ENCODE assay signal across 12 cellular contexts in genomic region chr12:50933459-50934124, GRCh38. TPM values are rescaled to one million over a fixed set of nuclear protein-coding genes. Genes with fewer than 3 reads are reported as not detected.
DNase-seq lines count a peak whose midpoint lies in the region; ATAC-seq and TF ChIP-seq lines count a peak whose summit lies in the region.
"Had no signal": no experiment of that assay in that cellular context is flagged by ENCODE, and none has a peak within 500 bp of the region (broad histone marks: within the 10 kb centered on the region; RNA-seq: fewer than 3 reads in every experiment).

No MANE protein-coding gene starts in this region.

- H3K4me1 Mint-ChIP-seq in activated CD8-positive, alpha-beta memory T cell treated with anti-CD3 and anti-CD28 coated beads, Interleukin-2, amount 10 ng/mL, durations not matched to agents 7 days and 5 days, result peaks cover 3% of the 10 kb centered on the region

- no peak for TF ChIP-seq EP300 in upper lobe of left lung (IDR thresholded peaks at IDR 0.05)

- H3K4me3 Mint-ChIP-seq in activated CD8-positive, alpha-beta memory T cell treated with anti-CD3 and anti-CD28 coated beads, Interleukin-2, amount 10 ng/mL, durations not matched to agents 7 days and 5 days, result no peak overlapping the region

- H3K4me1 ChIP-seq in mucosa of descending colon (ENCODE audit: low read depth) (peaks cover 49% of the 10 kb centered on the region), upper lobe of left lung (peaks cover 19 to 78% (median 48%) of the 10 kb centered on the region in 4 donors)

- intact Hi-C loops in Right ventricle myocardium inferior (cut with DNase I), result no loop called here
- intact Hi-C loops in cardiac septum (cut with DNase I), result no loop called here
- intact Hi-C loops in mucosa of descending colon (cut with DNase I, micrococcal nuclease), result loop anchor here in 1 of 2 donors (10.0 kb wide), 1 partner anchor 51 kb away; no protein-coding TSS in a partner anchor

- H3K36me3 Mint-ChIP-seq in activated CD8-positive, alpha-beta memory T cell treated with anti-CD3 and anti-CD28 coated beads, Interleukin-2, amount 10 ng/mL, durations not matched to agents 7 days and 5 days, result peaks cover 17% of the 10 kb centered on the region

- peak overlapping the region; percentile 12 for H3K27ac ChIP-seq in caudate nucleus (ENCODE audit: low read depth, low read length)
- H3K27ac ChIP-seq in upper lobe of left lung, result peak overlapping the region; percentile 63 to 79 (median 76)
- H3K27ac ChIP-seq: parathyroid adenoma had no signal

- TF ChIP-seq CTCF in mucosa of descending colon (IDR thresholded peaks at IDR 0.05), result no peak
- TF ChIP-seq CTCF in upper lobe of left lung (IDR thresholded peaks at IDR 0.05), result no peak

- H3K9me3 Mint-ChIP-seq in activated CD8-positive, alpha-beta memory T cell treated with anti-CD3 and anti-CD28 coated beads, Interleukin-2, amount 10 ng/mL, durations not matched to agents 7 days and 5 days (ENCODE audit: low read depth), result peaks cover 7% of the 10 kb centered on the region

- WGBS in upper lobe of left lung, 2 donors, result 80 to 88% methylated on average over 2 of the region's 2 CpGs

- no peaks in the 10 kb centered on the region for H3K27me3 Mint-ChIP-seq in activated CD8-positive, alpha-beta memory T cell treated with anti-CD3 and anti-CD28 coated beads, Interleukin-2, amount 10 ng/mL, durations not matched to agents 7 days and 5 days

- H3K27me3 ChIP-seq in upper lobe of left lung, result no peaks in the 10 kb centered on the region

- TF ChIP-seq POLR2A in upper lobe of left lung (IDR thresholded peaks at IDR 0.05), result no peak

- CTCF ChIA-PET in activated CD8-positive, alpha-beta memory T cell treated with anti-CD3 and anti-CD28 coated beads, Interleukin-2, amount 10 ng/mL, durations not matched to agents 7 days and 5 days (lab: Charles Lee), result no interaction called here

- no peak overlapping the region for H3K27ac Mint-ChIP-seq in activated CD8-positive, alpha-beta memory T cell treated with anti-CD3 and anti-CD28 coated beads, Interleukin-2, amount 10 ng/mL, durations not matched to agents 7 days and 5 days

- H3K36me3 ChIP-seq in mucosa of descending colon (ENCODE audit: low read depth) (no peaks in the 10 kb centered on the region), upper lobe of left lung (peaks cover 7 to 21% (median 16%) of the 10 kb centered on the region in 4 donors)

- no peak overlapping the region for H3K4me3 ChIP-seq in mucosa of descending colon
- no peak overlapping the region for H3K4me3 ChIP-seq in upper lobe of left lung

- ATAC-seq in Right ventricle myocardium inferior (peak; percentile 14), mucosa of descending colon (peak; percentile 15), upper lobe of left lung (ENCODE audit: low FRiP score in 2 of 2) (no peak), HG02642 (IDR thresholded peaks at IDR 0.05; ENCODE audit: poor library complexity, unreplicated experiment) (no peak)
- ATAC-seq in activated CD8-positive, alpha-beta memory T cell treated with anti-CD3 and anti-CD28 coated beads, Interleukin-2, amount 10 ng/mL, durations not matched to agents 7 days and 5 days, result no peak

- DNase-seq in Right ventricle myocardium inferior (ENCODE audit: missing footprints), result no peak
- DNase-seq in cardiac septum (ENCODE audit: low spot score), result no peak
- DNase-seq in caudate nucleus (lab: John Stamatoyannopoulos, UW), result no peak
- no peak for DNase-seq in mucosa of descending colon
- no peak for DNase-seq in upper lobe of left lung
- DNase-seq in activated CD8-positive, alpha-beta memory T cell treated with anti-CD3 and anti-CD28 coated beads, Interleukin-2, amount 10 ng/mL, durations not matched to agents 7 days and 5 days, result no peak
- DNase-seq in NCI-H524 treated with DMSO at 0.1 percent for 48 hours (lab: John Stamatoyannopoulos, UW), result no peak
- DNase-seq: hippocampal formation, NCI-H1436 treated with DMSO at 0.1 percent for 48 hours, SHP77 treated with DMSO at 0.1 percent for 48 hours had no signal

- H3K9me3 ChIP-seq in mucosa of descending colon, result peaks cover 10% of the 10 kb centered on the region
- peaks cover 0 to 9% (median 4%) of the 10 kb centered on the region in 4 donors for H3K9me3 ChIP-seq in upper lobe of left lung

RNA-seq across cellular contexts. Expression of gene HIGD1C, which starts 18.8 kb away (rescaled TPM):
- not detected for total RNA-seq in Right ventricle myocardium inferior
- not detected for total RNA-seq in cardiac septum
- not detected for total RNA-seq in mucosa of descending colon
- not detected for total RNA-seq in upper lobe of left lung
- not detected for total RNA-seq in activated CD8-positive, alpha-beta memory T cell treated with anti-CD3 and anti-CD28 coated beads, Interleukin-2, amount 10 ng/mL, durations not matched to agents 7 days and 5 days

Comparison
In these comparisons a context has a peak if more than half of its experiments do, and no peak if none do; other contexts are left out.
1. ATAC-seq: peak in Right ventricle myocardium inferior (single experiment) and mucosa of descending colon (single experiment); none in upper lobe of left lung (0 of 2), activated CD8-positive, alpha-beta memory T cell treated with anti-CD3 and anti-CD28 coated beads, Interleukin-2, amount 10 ng/mL, durations not matched to agents 7 days and 5 days (single experiment) and HG02642 (single experiment).